ENCODE assay signal across 1 cellular context in genomic region chr1:220874201-220874655, GRCh38.
TF ChIP-seq lines count a peak whose summit lies in the region.

No MANE protein-coding gene starts in this region.

TF ChIP-seq in H1, 55 proteins besides CTCF, POLR2A, EP300 and RAD21 (continued from another document):
- TF ChIP-seq CHD7 (IDR thresholded peaks at IDR 0.05; ENCODE audit: insufficient replicate concordance, low read length), result no peak
- no peak for TF ChIP-seq SIN3A (conservative IDR thresholded peaks at IDR 0.05 in 1 of 2, IDR thresholded peaks at IDR 0.05 in 1 of 2; ENCODE audit: low read depth in 1 of 2, low read length in 2 of 2)
- TF ChIP-seq SP2 (IDR thresholded peaks at IDR 0.05; ENCODE audit: low read length), result no peak
- TF ChIP-seq RFX5 (IDR thresholded peaks at IDR 0.05; ENCODE audit: borderline replicate concordance, low read depth, low read length), result no peak
- TF ChIP-seq ATF3 (IDR thresholded peaks at IDR 0.05; ENCODE audit: insufficient read depth, low read depth, low read length), result no peak
- TF ChIP-seq CREB1 (IDR thresholded peaks at IDR 0.05), result no peak
- TF ChIP-seq NRF1 (IDR thresholded peaks at IDR 0.05; ENCODE audit: low read depth, low read length), result no peak
TF ChIP-seq in H1: peak in this region for 0.
